ENCODE assay signal across 26 cellular contexts in the genomic region with DNA sequence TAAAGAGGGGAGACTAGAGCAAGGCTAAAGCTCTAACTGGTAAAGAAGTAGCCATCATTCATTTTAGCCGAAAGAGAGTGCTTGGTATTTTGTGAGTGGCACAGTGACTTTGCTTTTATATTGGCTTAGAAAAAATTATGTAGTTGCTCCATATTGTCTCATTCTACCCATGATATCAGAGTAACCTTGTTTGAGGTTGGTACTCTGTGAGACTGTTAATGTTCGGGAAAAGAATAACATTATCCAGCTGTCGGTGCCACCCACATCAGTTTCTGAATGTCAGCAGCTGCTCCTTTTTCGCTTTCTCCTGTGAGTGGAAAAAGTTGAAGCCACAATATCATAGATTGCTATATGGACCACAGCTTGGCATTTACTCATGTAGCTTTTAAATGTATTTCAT.
"Had no signal": no experiment of that assay in that cellular context is flagged by ENCODE, and none has a peak within 500 bp of the region (broad histone marks: within the 10 kb centered on the region; RNA-seq: fewer than 3 reads in every experiment).

No MANE protein-coding gene starts in this region.

- H3K27me3 ChIP-seq: neutrophil, right lobe of liver, sigmoid colon, stomach, thyroid gland, tibial nerve, upper lobe of left lung, vagina had no signal

- H3K9me3 ChIP-seq: neutrophil, psoas muscle, right lobe of liver, sigmoid colon, stomach, thoracic aorta, thyroid gland, tibial nerve, upper lobe of left lung, vagina had no signal

- ATAC-seq: naive thymus-derived CD8-positive, alpha-beta T cell; natural killer cell treated with Interleukin-12 subunit alpha and Interleukin-12 subunit beta and Interleukin-15 and Interleukin-18, amount 100 ng/mL, for 72 hours; psoas muscle; right cardiac atrium; right lobe of liver; stimulated activated effector memory CD8-positive, alpha-beta T cell treated with anti-CD3 and anti-CD28 coated beads, Interleukin-12 subunit alpha, Interleukin-12 subunit beta, amount 100 ng/mL, for 72 hours; stimulated activated naive B cell treated with anti-CD40 and anti-IgM and Interleukin-4, amounts not matched to agents 10 μg/mL and 1 μg/mL and 100 μg/mL, for 72 hours had no signal

- DNase-seq: naive thymus-derived CD8-positive, alpha-beta T cell; nephron progenitor cell; nucleus accumbens; posterior cingulate gyrus; psoas muscle; right cardiac atrium; right lobe of liver; sigmoid colon; small intestine; stimulated activated CD4-positive, alpha-beta T cell treated with anti-CD3 and anti-CD28 coated beads, Interleukin-15, amount 100 ng/mL, for 24 hours; stimulated activated CD4-positive, alpha-beta T cell treated with anti-CD3 and anti-CD28 coated beads, Interleukin-2, amount 100 ng/mL, for 24 hours; stimulated activated CD4-positive, alpha-beta T cell treated with anti-CD3 and anti-CD28 coated beads, Interleukin-2, amount 100 ng/mL, for 48 hours; stimulated activated CD4-positive, alpha-beta T cell treated with anti-CD3 and anti-CD28 coated beads, Interleukin-4, amount 100 ng/mL, for 24 hours; stimulated activated naive B cell treated with anti-CD40 and anti-IgM and Interleukin-4, amounts not matched to agents 10 μg/mL and 1 μg/mL and 100 μg/mL, for 72 hours; stimulated activated naive CD4-positive, alpha-beta T cell treated with Interleukin-2 at 50 U/mL for 16 hours; stomach; thyroid gland; trophoblast cell; upper lobe of left lung had no signal

- H3K4me3 ChIP-seq: psoas muscle, right lobe of liver, sigmoid colon, stomach, thoracic aorta, thyroid gland, tibial nerve, upper lobe of left lung, vagina had no signal

- H3K27ac ChIP-seq: neutrophil, parathyroid adenoma, psoas muscle, right lobe of liver, sigmoid colon, stomach, thoracic aorta, thyroid gland, tibial nerve, upper lobe of left lung, vagina had no signal

- H3K36me3 ChIP-seq: neutrophil, right lobe of liver, sigmoid colon, stomach, thoracic aorta, thyroid gland, tibial nerve, upper lobe of left lung, vagina had no signal

- H3K4me1 ChIP-seq: parathyroid adenoma, psoas muscle, right lobe of liver, sigmoid colon, stomach, thyroid gland, tibial nerve, upper lobe of left lung, vagina had no signal
